8 cellular contexts compared by ENCODE assay signal in the genomic region with DNA sequence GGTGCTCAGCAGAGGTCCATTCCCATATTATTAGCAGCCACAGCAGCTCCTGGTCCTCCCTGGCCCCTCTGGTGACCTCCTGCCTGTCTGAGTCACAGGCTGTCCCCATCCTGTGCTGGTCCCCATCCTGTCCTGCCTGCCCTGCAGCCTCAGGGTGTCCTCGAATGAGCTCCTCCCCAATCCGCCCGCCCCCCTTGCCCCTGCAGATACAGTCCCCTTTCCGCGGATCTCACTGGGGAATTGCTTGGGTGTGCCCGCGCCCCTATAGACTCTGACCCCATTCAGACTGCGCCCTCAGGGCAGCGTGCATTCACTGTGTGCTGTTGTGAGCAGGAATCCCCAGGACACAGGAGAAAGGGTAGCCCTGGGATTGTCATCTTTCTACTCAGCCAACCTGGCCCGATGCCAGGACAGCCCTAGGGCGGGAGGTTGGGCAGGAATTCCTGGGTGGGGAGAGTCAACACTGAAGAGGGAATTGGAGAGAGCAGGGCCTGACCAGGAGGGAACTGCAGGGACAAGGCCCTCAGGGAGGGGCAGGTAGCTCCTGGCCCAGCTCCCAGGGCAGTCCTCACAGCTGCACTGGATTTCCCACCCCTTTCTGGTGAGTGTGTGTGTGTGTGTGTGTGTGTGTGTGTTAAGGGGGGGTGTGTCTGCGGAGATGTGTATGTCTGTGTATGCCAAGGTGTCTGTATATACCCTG. TPM values are rescaled to one million over a fixed set of nuclear protein-coding genes. Genes with fewer than 3 reads are reported as not detected.
DNase-seq lines count a peak whose midpoint lies in the region; ATAC-seq lines count a peak whose summit lies in the region.

No MANE protein-coding gene starts in this region.

- H3K36me3 ChIP-seq in BLaER1, result no peaks in the 10 kb centered on the region
- H3K36me3 ChIP-seq in adipocyte (ENCODE audit: control insufficient read depth, insufficient read depth, low read length, severe bottlenecking), result no peaks in the 10 kb centered on the region

- H4K20me1 ChIP-seq in BLaER1, result no peaks in the 10 kb centered on the region

- peaks cover 9% of the 10 kb centered on the region for H3K9me3 ChIP-seq in BLaER1
- peaks cover 8% of the 10 kb centered on the region for H3K9me3 ChIP-seq in adipocyte (ENCODE audit: control insufficient read depth, low read length)

- no peaks in the 10 kb centered on the region for H3K36me3 Mint-ChIP-seq in activated naive CD4-positive, alpha-beta T cell treated with anti-CD3 and anti-CD28 coated beads for 36 hours (ENCODE audit: low read depth)

- H3K27ac ChIP-seq in BLaER1, result no peak overlapping the region

- no peaks in the 10 kb centered on the region for H3K27me3 Mint-ChIP-seq in activated naive CD4-positive, alpha-beta T cell treated with anti-CD3 and anti-CD28 coated beads for 36 hours (ENCODE audit: low read depth)

- no peaks in the 10 kb centered on the region for H3K4me1 Mint-ChIP-seq in activated naive CD4-positive, alpha-beta T cell treated with anti-CD3 and anti-CD28 coated beads for 36 hours (ENCODE audit: low read depth)

- DNase-seq in NCI-H1417 (lab: John Stamatoyannopoulos, UW) (peak; percentile 76 to 94 (median 85)), adipocyte (ENCODE audit: low read depth) (peak; percentile 57), left kidney (ENCODE audit: low read depth, low spot score) (peak; percentile 52), inferior parietal cortex (ENCODE audit: extremely low spot score) (no peak)
- DNase-seq in stimulated activated CD4-positive, alpha-beta T cell treated with anti-CD3 and anti-CD28 coated beads, Interleukin-15, amount 100 ng/mL, for 24 hours, result no peak
- DNase-seq in activated naive CD4-positive, alpha-beta T cell treated with anti-CD3 and anti-CD28 coated beads for 36 hours, result no peak

- intact Hi-C loops in activated naive CD4-positive, alpha-beta T cell treated with anti-CD3 and anti-CD28 coated beads for 36 hours (cut with micrococcal nuclease), result no loop called here

- H3K4me3 ChIP-seq in BLaER1 (no peak overlapping the region), adipocyte (ENCODE audit: low read length) (no peak overlapping the region)

- H3K9ac ChIP-seq in BLaER1 (no peak overlapping the region), adipocyte (ENCODE audit: low read length) (no peak overlapping the region)

- CTCF ChIA-PET in activated naive CD4-positive, alpha-beta T cell treated with anti-CD3 and anti-CD28 coated beads for 36 hours (lab: Charles Lee), result interaction anchor here (2.3 kb wide), 1 partner anchor 10 kb away, joined by 6 read pairs; no protein-coding TSS in a partner anchor

- ATAC-seq in HG02870 (IDR thresholded peaks at IDR 0.05; ENCODE audit: unreplicated experiment), result no peak

- no peak overlapping the region for H3K4me3 Mint-ChIP-seq in activated naive CD4-positive, alpha-beta T cell treated with anti-CD3 and anti-CD28 coated beads for 36 hours

- no peaks in the 10 kb centered on the region for H3K27me3 ChIP-seq in BLaER1
- H3K27me3 ChIP-seq in adipocyte (replicated peaks; ENCODE audit: control insufficient read depth, insufficient read depth, low read length), result peaks cover 17% of the 10 kb centered on the region

- 0 out of 2 replicates have a peak, but pooled peaks cover 13% of the 10 kb centered on the region for H3K4me1 ChIP-seq in BLaER1
- no peaks in the 10 kb centered on the region for H3K4me1 ChIP-seq in adipocyte (ENCODE audit: control insufficient read depth, insufficient read depth, low read length)

- peaks cover 10% of the 10 kb centered on the region for H3K9me3 Mint-ChIP-seq in activated naive CD4-positive, alpha-beta T cell treated with anti-CD3 and anti-CD28 coated beads for 36 hours

- no peak overlapping the region for H3K27ac Mint-ChIP-seq in activated naive CD4-positive, alpha-beta T cell treated with anti-CD3 and anti-CD28 coated beads for 36 hours

- 0 out of 2 replicates have a peak overlapping the region, but pooled peaks have one; percentile 3 for H3K4me2 ChIP-seq in BLaER1

RNA-seq across cellular contexts. Expression of a gene that starts 1.1 kb away (rescaled TPM):
- not detected for total RNA-seq in activated naive CD4-positive, alpha-beta T cell treated with anti-CD3 and anti-CD28 coated beads for 36 hours

RNA-seq across cellular contexts. Expression of a gene that starts 12.5 kb away (rescaled TPM):
- not detected for total RNA-seq in activated naive CD4-positive, alpha-beta T cell treated with anti-CD3 and anti-CD28 coated beads for 36 hours

Comparison
In these comparisons a context has a peak if more than half of its experiments do, and no peak if none do; other contexts are left out.
1. DNase-seq: peak in NCI-H1417 (3 of 3), adipocyte (single experiment) and left kidney (single experiment); none in stimulated activated CD4-positive, alpha-beta T cell treated with anti-CD3 and anti-CD28 coated beads, Interleukin-15, amount 100 ng/mL, for 24 hours (single experiment), inferior parietal cortex (single experiment) and activated naive CD4-positive, alpha-beta T cell treated with anti-CD3 and anti-CD28 coated beads for 36 hours (single experiment).